In genomic region chr6:32216998-32217397, GRCh38 we compare ENCODE assay signal across 16 cellular contexts. TPM values are rescaled to one million over a fixed set of nuclear protein-coding genes. Genes with fewer than 3 reads are reported as not detected.
DNase-seq lines count a peak whose midpoint lies in the region; TF ChIP-seq lines count a peak whose summit lies in the region.
"Had no signal": no experiment of that assay in that cellular context is flagged by ENCODE, and none has a peak within 500 bp of the region (broad histone marks: within the 10 kb centered on the region; RNA-seq: fewer than 3 reads in every experiment).

No MANE protein-coding gene starts in this region.

- H3K9me3 Mint-ChIP-seq in endothelial cell (ENCODE audit: unreplicated experiment): no peaks in the 10 kb centered on the region
- H3K9me3 Mint-ChIP-seq: CD4-positive, alpha-beta memory T cell; GM23338; H9 had no signal

- H3K27me3 Mint-ChIP-seq in endothelial cell (ENCODE audit: unreplicated experiment): peaks cover 11% of the 10 kb centered on the region
- H3K27me3 Mint-ChIP-seq: CD4-positive, alpha-beta memory T cell had no signal

- H3K4me3 Mint-ChIP-seq in endothelial cell (ENCODE audit: unreplicated experiment): peak overlapping the region; percentile 65
- H3K4me3 Mint-ChIP-seq: CD4-positive, alpha-beta memory T cell; GM23338 had no signal

- no peak for TF ChIP-seq CTCF in endothelial cell (IDR thresholded peaks at IDR 0.05; ENCODE audit: unreplicated experiment)

- peak overlapping the region; percentile 91 for H2AK5ac ChIP-seq in neuronal stem cell (ENCODE audit: low read depth, low read length)

- no peak overlapping the region for H2AFZ ChIP-seq in neuronal stem cell (ENCODE audit: low read length)
- H2AFZ ChIP-seq: GM23338 had no signal

- H3K27ac Mint-ChIP-seq in endothelial cell (ENCODE audit: unreplicated experiment): no peak overlapping the region
- H3K27ac Mint-ChIP-seq: GM23338 had no signal

- DNase-seq in NCI-H146 (lab: John Stamatoyannopoulos, UW): peak; percentile 46
- DNase-seq in NCI-H146 treated with DMSO at 0.1 percent for 48 hours (lab: John Stamatoyannopoulos, UW; ENCODE audit: unreplicated experiment): peak; percentile 11
- DNase-seq in endothelial cell (ENCODE audit: low spot score): no peak
- no peak for DNase-seq in neuronal stem cell (ENCODE audit: low spot score)
- no peak for DNase-seq in NCI-H2107 treated with DMSO at 0.1 percent for 48 hours (lab: John Stamatoyannopoulos, UW; ENCODE audit: unreplicated experiment)
- no peak for DNase-seq in activated CD4-positive, CD25-positive, alpha-beta regulatory T cell treated with anti-CD3 and anti-CD28 coated beads, Interleukin-2, amount 50 U/mL, for 72 hours
- no peak for DNase-seq in GF-D8 (lab: John Stamatoyannopoulos, UW)
- DNase-seq in NCI-H2171 treated with DMSO at 0.1 percent for 48 hours (lab: John Stamatoyannopoulos, UW): no peak
- DNase-seq: C1 segment of cervical spinal cord; Calu3; CD4-positive, alpha-beta memory T cell; COR-L47; DMS53; DMS79 treated with DMSO at 0.1 percent for 48 hours; H9 had no signal

- peaks cover 58% of the 10 kb centered on the region for H3K36me3 Mint-ChIP-seq in endothelial cell (ENCODE audit: low read depth, unreplicated experiment)
- H3K36me3 Mint-ChIP-seq: CD4-positive, alpha-beta memory T cell had no signal

- no peak overlapping the region for H2BK12ac ChIP-seq in neuronal stem cell (ENCODE audit: low read length)

- no peak overlapping the region for H3K14ac ChIP-seq in neuronal stem cell (ENCODE audit: low read length)

- no peak overlapping the region for H2BK120ac ChIP-seq in neuronal stem cell (ENCODE audit: low read depth, low read length)

- H2BK5ac ChIP-seq in neuronal stem cell (ENCODE audit: low read length): no peak overlapping the region

- no peaks in the 10 kb centered on the region for H3K4me1 ChIP-seq in neuronal stem cell (ENCODE audit: control insufficient read depth in 2 of 2, insufficient read depth in 1 of 2, low read depth in 1 of 2, low read length in 2 of 2)

- no peak overlapping the region for H3K18ac ChIP-seq in neuronal stem cell (ENCODE audit: low read length)

- peaks cover 27% of the 10 kb centered on the region for H3K4me1 Mint-ChIP-seq in endothelial cell (ENCODE audit: unreplicated experiment)
- H3K4me1 Mint-ChIP-seq: GM23338 had no signal

- H3K9ac ChIP-seq in neuronal stem cell (ENCODE audit: low read depth, low read length, poor library complexity): no peak overlapping the region

- H4K8ac ChIP-seq in neuronal stem cell (ENCODE audit: low read depth, low read length): no peak overlapping the region

- H3K9me3 ChIP-seq in neuronal stem cell (replicated peaks in 1 of 2; ENCODE audit: control insufficient read depth in 2 of 2, insufficient read depth in 1 of 2, low read depth in 1 of 2, low read length in 2 of 2): no peaks in the 10 kb centered on the region

- no peak overlapping the region for H3K23ac ChIP-seq in neuronal stem cell (ENCODE audit: low read depth, low read length, poor library complexity)

- H4K91ac ChIP-seq in neuronal stem cell (ENCODE audit: low read depth, low read length, poor library complexity): peak overlapping the region; percentile 22

- H3K4me2 ChIP-seq in neuronal stem cell (ENCODE audit: insufficient read depth, low read length, poor library complexity, severe bottlenecking): no peak overlapping the region
- H3K4me2 ChIP-seq: GM23338 had no signal

- H3K36me3 ChIP-seq in neuronal stem cell (replicated peaks in 1 of 2; ENCODE audit: control insufficient read depth in 2 of 2, insufficient read depth in 2 of 2, low read length in 2 of 2): no peaks in the 10 kb centered on the region

- no peak overlapping the region for H3K4ac ChIP-seq in neuronal stem cell (ENCODE audit: low read length)

- no CpG with 5 or more reads among the region's 11 CpGs for WGBS in neuronal stem cell (ENCODE audit: extremely low coverage in 2 of 2, insufficient read length in 2 of 2, insufficient replicate concordance in 1 of 2), 2 donors

- H3K27ac ChIP-seq in neuronal stem cell (replicated peaks; ENCODE audit: low read length): no peak overlapping the region

- H3K79me1 ChIP-seq in neuronal stem cell (ENCODE audit: low read depth, low read length): no peaks in the 10 kb centered on the region

- peak overlapping the region in 1 of 2 donors; percentile 8 for H3K4me3 ChIP-seq in neuronal stem cell (ENCODE audit: low read length in 2 of 2)
- H3K4me3 ChIP-seq: GM23338 had no signal

- peaks cover 0 to 37% (median 0%) of the 10 kb centered on the region in 3 experiments for H3K27me3 ChIP-seq in neuronal stem cell (ENCODE audit: control insufficient read depth in 3 of 3, insufficient read depth in 3 of 3, low read depth in 1 of 3, low read length in 3 of 3)

- peak overlapping the region; percentile 35 for H2BK15ac ChIP-seq in neuronal stem cell (ENCODE audit: low read length)

RNA-seq across cellular contexts. Expression of gene NOTCH4, which starts 6.9 kb away (rescaled TPM):
- total RNA-seq in endothelial cell (ENCODE audit: unreplicated experiment): 151 TPM
- polyA plus RNA-seq in neuronal stem cell (2013, experiment 1 of 2): 4.0 TPM
- 3.7 TPM for polyA plus RNA-seq in neuronal stem cell (2013, experiment 2 of 2)

RNA-seq across cellular contexts. Expression of gene GPSM3, which starts 24.6 kb away (rescaled TPM):
- 49.0 TPM for total RNA-seq in endothelial cell (ENCODE audit: unreplicated experiment)
- polyA plus RNA-seq in neuronal stem cell (2013, experiment 1 of 2): 4.2 TPM
- polyA plus RNA-seq in neuronal stem cell (2013, experiment 2 of 2): 4.2 TPM

RNA-seq across cellular contexts. Expression of gene PBX2, which starts 27.0 kb away (rescaled TPM):
- 308 TPM for total RNA-seq in endothelial cell (ENCODE audit: unreplicated experiment)
- polyA plus RNA-seq in neuronal stem cell (2013, experiment 1 of 2): 154 TPM
- 155 TPM for polyA plus RNA-seq in neuronal stem cell (2013, experiment 2 of 2)

RNA-seq across cellular contexts. Expression of gene AGER, which starts 32.9 kb away (rescaled TPM):
- total RNA-seq in endothelial cell (ENCODE audit: unreplicated experiment): 42.2 TPM
- polyA plus RNA-seq in neuronal stem cell (2013, experiment 1 of 2): 19.9 TPM
- 18.7 TPM for polyA plus RNA-seq in neuronal stem cell (2013, experiment 2 of 2)

RNA-seq across cellular contexts. Expression of gene RNF5, which starts 38.8 kb away (rescaled TPM):
- 44.4 TPM for total RNA-seq in endothelial cell (ENCODE audit: unreplicated experiment)
- 152 TPM for polyA plus RNA-seq in neuronal stem cell (2013, experiment 1 of 2)
- 145 TPM for polyA plus RNA-seq in neuronal stem cell (2013, experiment 2 of 2)

Comparison
In these comparisons a context has a peak if more than half of its experiments do, and no peak if none do; other contexts are left out.
1. DNase-seq: peak in NCI-H146 (single experiment) and NCI-H146 treated with DMSO at 0.1 percent for 48 hours (single experiment); none in endothelial cell (single experiment), neuronal stem cell (single experiment), NCI-H2107 treated with DMSO at 0.1 percent for 48 hours (single experiment), activated CD4-positive, CD25-positive, alpha-beta regulatory T cell treated with anti-CD3 and anti-CD28 coated beads, Interleukin-2, amount 50 U/mL, for 72 hours (single experiment), GF-D8 (single experiment) and NCI-H2171 treated with DMSO at 0.1 percent for 48 hours (single experiment).